8 cellular contexts compared by ENCODE assay signal in genomic region chrX:7132335-7133035, GRCh38. TPM values are rescaled to one million over a fixed set of nuclear protein-coding genes. Genes with fewer than 3 reads are reported as not detected.
DNase-seq lines count a peak whose midpoint lies in the region; ATAC-seq, FAIRE-seq and TF ChIP-seq lines count a peak whose summit lies in the region.

No MANE protein-coding gene starts in this region.

- no peaks in the 10 kb centered on the region for H3K9me3 Mint-ChIP-seq in chondrocyte (ENCODE audit: low read depth)

- ATAC-seq in HG03432 (IDR thresholded peaks at IDR 0.05; ENCODE audit: unreplicated experiment) (peak; percentile 69), lung (ENCODE audit: insufficient read depth, low FRiP score) (peak; percentile 90), aorta (ENCODE audit: low FRiP score) (no peak)

- intact Hi-C loops in aorta (cut with DNase I): no loop called here
- intact Hi-C loops in esophagus muscularis mucosa (cut with DNase I): no loop called here

- H3K27me3 ChIP-seq in lung (ENCODE audit: control insufficient read depth, insufficient read depth): no peaks in the 10 kb centered on the region
- H3K27me3 ChIP-seq in aorta (ENCODE audit: control insufficient read depth in 1 of 2, insufficient read depth in 2 of 2, low read length in 1 of 2): no peaks in the 10 kb centered on the region
- no peaks in the 10 kb centered on the region for H3K27me3 ChIP-seq in esophagus muscularis mucosa

- TF ChIP-seq CTCF in chondrocyte (IDR thresholded peaks at IDR 0.05): peak; percentile 85
- TF ChIP-seq CTCF in lung (IDR thresholded peaks at IDR 0.05; ENCODE audit: control extremely low read depth, extremely low read depth): peak; percentile 48
- TF ChIP-seq CTCF in esophagus muscularis mucosa (IDR thresholded peaks at IDR 0.05): no peak

- TF ChIP-seq EP300 in esophagus muscularis mucosa (IDR thresholded peaks at IDR 0.05): no peak

- H3K4me1 ChIP-seq in lung (ENCODE audit: control insufficient read depth in 2 of 2, insufficient read depth in 2 of 2, low read length in 2 of 2) (peaks cover 8 to 12% of the 10 kb centered on the region in 2 donors), aorta (ENCODE audit: control insufficient read depth in 1 of 2, insufficient read depth in 2 of 2, low read length in 2 of 2) (peaks cover 0 to 1% of the 10 kb centered on the region in 2 donors), esophagus muscularis mucosa (peaks cover 0 to 21% (median 9%) of the 10 kb centered on the region in 4 donors)

- no peaks in the 10 kb centered on the region for H3K27me3 Mint-ChIP-seq in chondrocyte (ENCODE audit: low read depth)

- H3K36me3 Mint-ChIP-seq in chondrocyte (ENCODE audit: low read depth): no peaks in the 10 kb centered on the region

- peak; percentile 88 for FAIRE-seq in GM19239 (lab: Jason Lieb, UNC)

- DNase-seq in Caki2 (ENCODE audit: low read depth) (peak; percentile 75), GM19239 (ENCODE audit: insufficient read length, low spot score) (no peak), RPMI8226 (peak; percentile 58), chondrocyte (ENCODE audit: low spot score) (no peak), lung (ENCODE audit: low spot score) (peak; percentile 89), aorta (peak; percentile 54 to 71), esophagus muscularis mucosa (ENCODE audit: extremely low spot score) (no peak)

- no peaks in the 10 kb centered on the region for H3K9me3 ChIP-seq in lung (ENCODE audit: control insufficient read depth in 2 of 2, insufficient read depth in 1 of 2, low read length in 1 of 2)
- no peaks in the 10 kb centered on the region for H3K9me3 ChIP-seq in aorta (ENCODE audit: control insufficient read depth, low read length)
- H3K9me3 ChIP-seq in esophagus muscularis mucosa: no peaks in the 10 kb centered on the region

- H3K4me3 ChIP-seq in lung: no peak overlapping the region
- H3K4me3 ChIP-seq in aorta (ENCODE audit: low read length in 2 of 2): no peak overlapping the region
- no peak overlapping the region for H3K4me3 ChIP-seq in esophagus muscularis mucosa

- peak overlapping the region; percentile 69 for H3K27ac Mint-ChIP-seq in chondrocyte (ENCODE audit: unreplicated experiment)

- no peak for TF ChIP-seq POLR2A in esophagus muscularis mucosa (IDR thresholded peaks at IDR 0.05; ENCODE audit: low read depth)

- H3K4me1 Mint-ChIP-seq in chondrocyte (ENCODE audit: low read depth): peaks cover 21% of the 10 kb centered on the region

- no peaks in the 10 kb centered on the region for H3K36me3 ChIP-seq in lung (ENCODE audit: control insufficient read depth in 2 of 2, insufficient read depth in 2 of 2, low read length in 2 of 2)
- no peaks in the 10 kb centered on the region for H3K36me3 ChIP-seq in aorta (ENCODE audit: control insufficient read depth in 1 of 2, insufficient read depth in 2 of 2, low read length in 1 of 2)
- no peaks in the 10 kb centered on the region for H3K36me3 ChIP-seq in esophagus muscularis mucosa

- H3K27ac ChIP-seq in lung (ENCODE audit: low read depth in 1 of 2, low read length in 1 of 2) (peak overlapping the region in 1 of 2 donors; percentile 80), aorta (ENCODE audit: low read depth in 1 of 2, low read length in 2 of 2) (no peak overlapping the region), esophagus muscularis mucosa (replicated peaks in 1 of 4) (peak overlapping the region in 1 of 4 donors; percentile 17)

- no peak overlapping the region for H3K4me3 Mint-ChIP-seq in chondrocyte (ENCODE audit: unreplicated experiment)

- 62 to 77% methylated on average over 3 of the region's 3 CpGs for WGBS in lung, 2 donors
- WGBS in aorta, 2 donors: 81 to 88% methylated on average over 3 of the region's 3 CpGs
- 81% methylated on average over 3 of the region's 3 CpGs for WGBS in esophagus muscularis mucosa

- in situ Hi-C loops in Caki2 (cut with HindIII; ENCODE audit: low pct_unique_long_range_greater_than_20kb, low sequenced_read_pairs): no loop called here

RNA-seq across cellular contexts. Expression of gene STS, which starts 15.0 kb away (rescaled TPM):
- 0.09 and 0.37 TPM in 2 replicates for total RNA-seq in Caki2 (2014; rRNA removed; shearing (Covaris generic); ENCODE audit: low replicate concordance)
- total RNA-seq in chondrocyte: 10.9 to 12.5 TPM (median 12.1 TPM) in 3 replicates
- total RNA-seq in lung: 10 to 100 TPM; 10.6 to 16.7 TPM
- polyA plus RNA-seq in lung: 10 to 100 TPM in 1 of 2 donors, 1 to 10 TPM in 1; 5.1 to 11.2 TPM
- 10 to 100 TPM; 12.3 to 12.5 TPM for total RNA-seq in aorta
- polyA plus RNA-seq in aorta: 10 to 100 TPM in 1 of 2 donors, 1 to 10 TPM in 1; 4.1 to 11.4 TPM
- total RNA-seq in esophagus muscularis mucosa: 1 to 10 TPM; 4.6 to 7.9 (median 5.5) TPM

RNA-seq across cellular contexts. Expression of gene PUDP, which starts 15.5 kb away (rescaled TPM):
- 0.27 and 1.6 TPM in 2 replicates for total RNA-seq in Caki2 (2014; rRNA removed; shearing (Covaris generic); ENCODE audit: low replicate concordance)
- total RNA-seq in chondrocyte (10.7 to 14.7 TPM (median 12.6 TPM) in 3 replicates), lung (10 to 100 TPM; 17.3 to 24.5 TPM), aorta (10 to 100 TPM in 1 of 2 donors, 1 to 10 TPM in 1; 9.8 to 18.7 TPM), esophagus muscularis mucosa (10 to 100 TPM in 1 of 4 donors, 1 to 10 TPM in 3; 5.6 to 14.2 (median 9.1) TPM)
- polyA plus RNA-seq in lung (10 to 100 TPM; 12.1 to 12.7 TPM), aorta (1 to 10 TPM; 4.8 to 5.5 TPM)

Comparison
In these comparisons a context has a peak if more than half of its experiments do, and no peak if none do; other contexts are left out.
1. DNase-seq: peak in Caki2 (single experiment), RPMI8226 (single experiment), lung (single experiment) and aorta (2 of 2); none in GM19239 (single experiment), chondrocyte (single experiment) and esophagus muscularis mucosa (single experiment).
2. CTCF ChIP-seq: peak in chondrocyte (single experiment) and lung (single experiment); none in esophagus muscularis mucosa (0 of 3).